In the genomic region with DNA sequence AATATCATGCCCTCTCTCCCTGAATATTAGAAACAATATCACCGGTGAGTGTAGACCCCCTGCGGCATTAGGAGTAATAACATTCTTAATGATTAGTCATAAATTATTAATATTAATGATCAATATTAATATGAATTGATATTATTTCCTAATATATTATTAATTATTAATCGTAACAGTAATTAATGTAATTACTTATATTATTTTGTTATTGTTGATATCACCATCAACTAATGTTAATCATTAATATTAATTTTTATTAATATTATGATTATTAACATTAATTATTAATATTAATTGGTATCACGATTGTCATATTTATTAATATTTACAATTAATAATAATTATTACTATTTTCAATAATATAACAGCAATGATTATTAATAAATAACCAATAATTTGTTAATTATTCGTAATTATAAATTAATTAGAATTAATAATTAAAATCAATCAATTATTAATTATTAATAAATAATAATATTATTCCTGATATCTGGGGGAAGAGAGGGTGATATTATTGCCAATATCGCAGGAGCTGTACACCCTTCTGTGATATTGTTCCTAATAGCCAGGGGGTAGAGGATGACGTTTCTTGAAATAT, we compare ENCODE assay signal across 18 cellular contexts.
A peak's percentile ranks its signal among the peaks of the same experiment; 100 is the strongest.
DNase-seq lines count a peak whose midpoint lies in the region; FAIRE-seq and TF ChIP-seq lines count a peak whose summit lies in the region.
"Had no signal": no experiment of that assay in that cellular context is flagged by ENCODE, and none has a peak within 500 bp of the region (broad histone marks: within the 10 kb centered on the region; RNA-seq: fewer than 3 reads in every experiment).

No MANE protein-coding gene starts in this region.

- FAIRE-seq in G401.6 (lab: Jason Lieb, UNC) (peak; percentile 98), TTC549 (lab: Jason Lieb, UNC) (peak; percentile 96), endometrium (lab: Jason Lieb, UNC) (peak; percentile 98), small intestine (lab: Jason Lieb, UNC) (peak; percentile 93)
- FAIRE-seq: GM12878 had no signal

- peaks cover 56% of the 10 kb centered on the region for H3K27me3 Mint-ChIP-seq in MCF 10A (ENCODE audit: insufficient read depth, unreplicated experiment)
- H3K27me3 Mint-ChIP-seq: B cell had no signal

- no peak overlapping the region for H3K4me3 Mint-ChIP-seq in MCF 10A (ENCODE audit: unreplicated experiment)
- H3K4me3 Mint-ChIP-seq: B cell; CD8-positive, alpha-beta T cell; HFFc6 had no signal

- DNase-seq in small intestine (no peak), MCF 10A (ENCODE audit: unreplicated experiment) (no peak), NCI-H1694 (lab: John Stamatoyannopoulos, UW) (no peak), NCI-H526 treated with DMSO at 0.1 percent for 48 hours (lab: John Stamatoyannopoulos, UW) (no peak)
- DNase-seq: 8988T; Calu3; CD8-positive, alpha-beta T cell; DMS79 treated with DMSO at 0.1 percent for 48 hours; GM23248; HFFc6 had no signal

- no peaks in the 10 kb centered on the region for H3K4me1 Mint-ChIP-seq in MCF 10A (ENCODE audit: insufficient read depth, unreplicated experiment)
- H3K4me1 Mint-ChIP-seq: B cell had no signal

- TF ChIP-seq CTCF in MCF 10A (IDR thresholded peaks at IDR 0.05; ENCODE audit: unreplicated experiment), result no peak

- CTCF ChIA-PET in MCF 10A (lab: Yijun Ruan, JAX), result no interaction called here

- H3K4me1 ChIP-seq in small intestine (ENCODE audit: control insufficient read depth in 2 of 2, insufficient read depth in 1 of 2, low read depth in 1 of 2, low read length in 1 of 2), result no peaks in the 10 kb centered on the region
- H3K4me1 ChIP-seq: BLaER1 treated with 17β-estradiol and CSF1 and Interleukin-3, amounts not matched to agents 10 nM and 100 nM; HAP-1 had no signal

- peaks cover 12% of the 10 kb centered on the region for H3K9me3 Mint-ChIP-seq in MCF 10A (ENCODE audit: unreplicated experiment)

- intact Hi-C loops in MCF 10A (cut with micrococcal nuclease), result no loop called here

- BruUV-seq in MCF 10A (replicated peaks; lab: Mats Ljungman, UMichigan), result no TSS peak

- H3K36me3 ChIP-seq in small intestine (ENCODE audit: control insufficient read depth in 2 of 2, insufficient read depth in 2 of 2, low read length in 2 of 2), result no peaks in the 10 kb centered on the region
- H3K36me3 ChIP-seq: BLaER1 treated with 17β-estradiol and CSF1 and Interleukin-3, amounts not matched to agents 10 nM and 100 nM; HAP-1 had no signal

- 76 to 80% (median 80%) methylated on average over 7 of the region's 7 CpGs for WGBS in small intestine, 3 donors

- no peak overlapping the region for H3K27ac Mint-ChIP-seq in MCF 10A (ENCODE audit: low read depth, unreplicated experiment)
- H3K27ac Mint-ChIP-seq: B cell; CD8-positive, alpha-beta T cell; HFFc6 had no signal

- H3K27ac ChIP-seq in small intestine (ENCODE audit: low read depth in 1 of 2, low read length in 1 of 2), result no peak overlapping the region
- H3K27ac ChIP-seq: BLaER1 treated with 17β-estradiol and CSF1 and Interleukin-3, amounts not matched to agents 10 nM and 100 nM; GM23248; HL-60 had no signal

- H3K27me3 ChIP-seq in small intestine (ENCODE audit: control insufficient read depth in 2 of 2, insufficient read depth in 2 of 2, low read length in 2 of 2), result no peaks in the 10 kb centered on the region
- H3K27me3 ChIP-seq: BLaER1 treated with 17β-estradiol and CSF1 and Interleukin-3, amounts not matched to agents 10 nM and 100 nM had no signal

- H3K4me3 ChIP-seq in small intestine (ENCODE audit: low read depth in 1 of 2, low read length in 2 of 2), result no peak overlapping the region
- H3K4me3 ChIP-seq: BLaER1 treated with 17β-estradiol and CSF1 and Interleukin-3, amounts not matched to agents 10 nM and 100 nM; GM12878; GM23248; HAP-1 had no signal

- no peaks in the 10 kb centered on the region for H3K9me3 ChIP-seq in small intestine (ENCODE audit: control insufficient read depth, low read depth)
- H3K9me3 ChIP-seq: BLaER1 treated with 17β-estradiol and CSF1 and Interleukin-3, amounts not matched to agents 10 nM and 100 nM; HAP-1 had no signal

- POLR2A ChIA-PET in MCF 10A (lab: Yijun Ruan, JAX), result no interaction called here

- H3K36me3 Mint-ChIP-seq in MCF 10A (ENCODE audit: insufficient read depth, unreplicated experiment), result peaks cover 4% of the 10 kb centered on the region
- H3K36me3 Mint-ChIP-seq: CD8-positive, alpha-beta T cell had no signal
